Comparison of ENCODE assay signal across 8 cellular contexts in the genomic region with DNA sequence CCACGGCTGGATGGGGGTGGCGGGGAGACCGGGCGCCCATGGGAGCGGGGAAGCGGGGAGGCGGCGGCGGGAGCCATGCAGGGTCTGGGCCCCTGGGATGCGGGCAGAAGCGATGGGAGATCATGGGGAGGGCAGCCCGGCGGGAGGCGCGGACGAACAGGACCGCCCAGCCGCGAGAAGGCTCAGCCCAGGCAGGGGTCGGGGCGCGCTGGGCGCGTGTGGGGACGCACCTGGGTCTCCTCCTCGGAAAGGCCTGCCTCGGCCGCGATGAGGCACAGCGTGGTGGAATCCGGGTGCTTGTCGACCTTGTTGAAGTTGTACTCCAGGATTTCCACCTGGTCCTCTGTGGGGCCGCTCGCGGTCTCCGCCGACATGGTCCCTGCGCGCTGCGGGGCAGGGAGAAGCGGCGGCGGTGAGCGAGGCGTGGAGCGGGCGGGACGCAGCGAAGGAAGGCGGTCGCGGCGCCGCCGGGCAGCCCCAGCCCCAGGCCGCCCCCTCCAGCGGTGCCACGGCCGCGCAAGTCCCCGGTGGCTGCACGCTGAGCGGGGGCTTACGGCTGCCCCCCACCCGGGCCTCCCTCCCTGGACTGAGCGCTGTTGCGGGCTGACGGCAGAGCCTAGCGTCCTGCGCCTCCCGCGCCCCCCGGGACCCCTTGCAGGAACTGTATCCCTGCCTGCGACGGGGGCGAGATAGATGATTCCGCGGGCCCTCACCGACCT. TPM values are rescaled to one million over a fixed set of nuclear protein-coding genes. Genes with fewer than 3 reads are reported as not detected.
DNase-seq lines count a peak whose midpoint lies in the region; ATAC-seq and TF ChIP-seq lines count a peak whose summit lies in the region.

No MANE protein-coding gene starts in this region.

- H3K36me3 ChIP-seq in neural progenitor cell (no peaks in the 10 kb centered on the region), SJCRH30 (no peaks in the 10 kb centered on the region)

- H3K9ac ChIP-seq in neural progenitor cell = no peak overlapping the region

- H3K4me1 ChIP-seq in neural progenitor cell (peaks cover 27% of the 10 kb centered on the region), SJCRH30 (no peaks in the 10 kb centered on the region)

- DNase-seq in NCI-H2227 (lab: John Stamatoyannopoulos, UW; ENCODE audit: unreplicated experiment) = peak; percentile 2
- no peak for DNase-seq in NCI-H2227 treated with DMSO at 0.1 percent for 48 hours (lab: John Stamatoyannopoulos, UW)
- DNase-seq in activated CD8-positive, alpha-beta memory T cell treated with anti-CD3 and anti-CD28 coated beads, Interleukin-2, amount 50 U/mL, for 48 hours = peak; percentile 76
- no peak for DNase-seq in fibroblast of the aortic adventitia (ENCODE audit: low read depth)
- DNase-seq in neural progenitor cell (ENCODE audit: low spot score) = peak; percentile 40
- DNase-seq in AML-193 (lab: John Stamatoyannopoulos, UW) = no peak
- DNase-seq in SJCRH30 = no peak

- TF ChIP-seq CTCF in fibroblast of the aortic adventitia (IDR thresholded peaks at IDR 0.05; ENCODE audit: insufficient read depth, low read length) = no peak
- no peak for TF ChIP-seq CTCF in neural progenitor cell (IDR thresholded peaks at IDR 0.05)

- H3K4me2 ChIP-seq in neural progenitor cell = peak overlapping the region; percentile 99

- H3K4me1 Mint-ChIP-seq in neural progenitor cell = peaks cover 23% of the 10 kb centered on the region

- no peaks in the 10 kb centered on the region for H3K79me2 ChIP-seq in neural progenitor cell (ENCODE audit: low read depth)

- peaks cover 18% of the 10 kb centered on the region for H3F3A ChIP-seq in neural progenitor cell (ENCODE audit: low read depth)

- H3K27me3 ChIP-seq in neural progenitor cell = peaks cover 76% of the 10 kb centered on the region
- 0 out of 2 replicates have a peak, but pooled peaks cover 6% of the 10 kb centered on the region for H3K27me3 ChIP-seq in SJCRH30

- no peaks in the 10 kb centered on the region for H3K36me3 Mint-ChIP-seq in neural progenitor cell

- H3K4me3 Mint-ChIP-seq in neural progenitor cell = peak overlapping the region; percentile 95

- no peaks in the 10 kb centered on the region for H4K20me1 ChIP-seq in neural progenitor cell (ENCODE audit: low read depth)

- peak overlapping the region; percentile 87 for H2AFZ ChIP-seq in neural progenitor cell (replicated peaks)

- ATAC-seq in HG02642 (IDR thresholded peaks at IDR 0.05; ENCODE audit: poor library complexity, unreplicated experiment) = no peak

- H3K9me3 Mint-ChIP-seq in neural progenitor cell = peaks cover 4% of the 10 kb centered on the region

- H3K4me3 ChIP-seq in fibroblast of the aortic adventitia (ENCODE audit: low read depth, low read length) (peak overlapping the region; percentile 62), neural progenitor cell (peak overlapping the region; percentile 77), SJCRH30 (no peak overlapping the region)

- H3K9me3 ChIP-seq in neural progenitor cell (ENCODE audit: low read depth) (no peaks in the 10 kb centered on the region), SJCRH30 (replicated peaks) (no peaks in the 10 kb centered on the region; the same call in 1 of the 2 replicates)

- H3K27ac Mint-ChIP-seq in neural progenitor cell = no peak overlapping the region

- H3K27me3 Mint-ChIP-seq in neural progenitor cell (ENCODE audit: insufficient read depth, low read depth) = peaks cover 56% of the 10 kb centered on the region

- no peak overlapping the region for H3K27ac ChIP-seq in neural progenitor cell
- H3K27ac ChIP-seq in SJCRH30 = no peak overlapping the region

RNA-seq across cellular contexts. Expression of gene HOPX, which starts 25.3 kb away (rescaled TPM):
- 0.36 TPM in 1 of 2 replicates, not detected in the other for total RNA-seq in fibroblast of the aortic adventitia (ENCODE audit: low replicate concordance)
- total RNA-seq in neural progenitor cell (ENCODE audit: low replicate concordance) = 2.6 and 2.8 TPM in 2 replicates
- total RNA-seq in SJCRH30 (2014; rRNA removed; shearing (Covaris generic)) = not detected in 2 replicates

Comparison
In these comparisons a context has a peak if more than half of its experiments do, and no peak if none do; other contexts are left out.
1. DNase-seq: peak in NCI-H2227 (single experiment), activated CD8-positive, alpha-beta memory T cell treated with anti-CD3 and anti-CD28 coated beads, Interleukin-2, amount 50 U/mL, for 48 hours (single experiment) and neural progenitor cell (single experiment); none in NCI-H2227 treated with DMSO at 0.1 percent for 48 hours (single experiment), fibroblast of the aortic adventitia (single experiment), AML-193 (0 of 2) and SJCRH30 (0 of 2).